Comparison of ENCODE assay signal across 25 cellular contexts in the genomic region with DNA sequence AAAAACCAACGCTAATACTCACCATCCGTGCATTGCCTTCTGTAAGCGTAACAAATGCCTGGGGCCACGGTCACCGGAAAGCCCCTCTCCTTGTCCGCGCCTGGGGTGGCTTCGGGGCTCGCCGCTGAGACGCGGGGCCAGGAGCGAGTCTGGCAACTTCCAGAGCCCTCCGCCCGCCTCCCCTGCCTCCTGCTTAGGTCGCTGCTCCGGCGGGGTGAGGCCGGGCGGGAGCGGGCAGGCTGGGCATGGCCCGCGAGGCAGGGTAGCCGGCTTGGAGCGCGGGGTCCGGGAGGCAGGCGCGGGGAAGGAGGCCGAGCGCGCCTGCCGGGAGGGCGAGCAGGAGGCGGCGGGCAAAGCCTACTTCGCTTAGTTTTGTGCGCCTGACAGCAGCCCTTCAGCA. TPM values are rescaled to one million over a fixed set of nuclear protein-coding genes. Genes with fewer than 3 reads are reported as not detected.
DNase-seq lines count a peak whose midpoint lies in the region; ATAC-seq and TF ChIP-seq lines count a peak whose summit lies in the region.
"Had no signal": no experiment of that assay in that cellular context is flagged by ENCODE, and none has a peak within 500 bp of the region (broad histone marks: within the 10 kb centered on the region; RNA-seq: fewer than 3 reads in every experiment).

No MANE protein-coding gene starts in this region.

- H3K27ac Mint-ChIP-seq in endodermal cell (no peak overlapping the region), T-helper 17 cell (no peak overlapping the region)
- H3K27ac Mint-ChIP-seq: activated B cell treated with CpG ODN at 0.5 μM for 24 hours; activated CD4-positive, alpha-beta memory T cell treated with anti-CD3 and anti-CD28 coated beads for 36 hours; activated naive CD8-positive, alpha-beta T cell treated with anti-CD3 and anti-CD28 coated beads, Interleukin-2, amount 10 ng/mL, durations not matched to agents 7 days and 5 days; CD4-positive, alpha-beta T cell; effector memory CD8-positive, alpha-beta T cell; nephron; stimulated activated naive CD8-positive, alpha-beta T cell treated with anti-CD3 and anti-CD28 coated beads, Interleukin-15, Interleukin-2, amounts not matched to agents 100 ng/mL and 50 ng/mL, for 24 hours had no signal

- peak; percentile 45 for DNase-seq in RWPE2 (ENCODE audit: low spot score)
- DNase-seq in endodermal cell, result peak; percentile 83
- peak; percentile 50 for DNase-seq in iPS-NIHi7 (ENCODE audit: extremely low spot score)
- no peak for DNase-seq in smooth muscle cell (lab: John Stamatoyannopoulos, UW; ENCODE audit: unreplicated experiment)
- DNase-seq in T-helper 17 cell, result no peak
- no peak for DNase-seq in mucosa of descending colon
- DNase-seq: activated B cell treated with CpG ODN at 0.5 μM for 24 hours; activated CD4-positive, alpha-beta memory T cell treated with anti-CD3 and anti-CD28 coated beads for 36 hours; activated effector memory CD4-positive, alpha-beta T cell treated with Interleukin-2 at 50 U/mL for 16 hours; activated naive CD8-positive, alpha-beta T cell treated with anti-CD3 and anti-CD28 coated beads, Interleukin-2, amount 10 ng/mL, durations not matched to agents 7 days and 5 days; activated T-cell treated with anti-CD3 and anti-CD28 coated beads for 4 hours; CD4-positive, alpha-beta T cell; effector memory CD8-positive, alpha-beta T cell; EL; left ventricle myocardium inferior; NCI-H1092 treated with DMSO at 0.1 percent for 48 hours; NCI-H2081 treated with DMSO at 0.1 percent for 48 hours; NCI-H446 treated with DMSO at 0.1 percent for 48 hours; right lobe of liver; stimulated activated CD4-positive, alpha-beta T cell treated with anti-CD3 and anti-CD28 coated beads, Interleukin-4, amount 100 ng/mL, for 4 hours; T1000 had no signal

- H3K4me1 Mint-ChIP-seq in endodermal cell (no peaks in the 10 kb centered on the region), T-helper 17 cell (no peaks in the 10 kb centered on the region)
- H3K4me1 Mint-ChIP-seq: nephron had no signal

- H3K27ac ChIP-seq in RWPE2 (ENCODE audit: poor library complexity, severe bottlenecking), result no peak overlapping the region
- no peak overlapping the region for H3K27ac ChIP-seq in endodermal cell (ENCODE audit: low read depth, low read length)
- no peak overlapping the region for H3K27ac ChIP-seq in smooth muscle cell (ENCODE audit: low read depth)
- H3K27ac ChIP-seq: left ventricle myocardium inferior, right lobe of liver had no signal

- TF ChIP-seq CTCF in RWPE2 (IDR thresholded peaks at IDR 0.05; ENCODE audit: poor library complexity, severe bottlenecking) (no peak), endodermal cell (conservative IDR thresholded peaks at IDR 0.05) (no peak), smooth muscle cell (IDR thresholded peaks at IDR 0.05; ENCODE audit: borderline replicate concordance, insufficient read depth, poor library complexity, severe bottlenecking) (no peak), mucosa of descending colon (IDR thresholded peaks at IDR 0.05) (no peak)

- H3K4me3 Mint-ChIP-seq in endodermal cell, result peak overlapping the region; percentile 23
- no peak overlapping the region for H3K4me3 Mint-ChIP-seq in T-helper 17 cell
- H3K4me3 Mint-ChIP-seq: activated B cell treated with CpG ODN at 0.5 μM for 24 hours; activated CD4-positive, alpha-beta memory T cell treated with anti-CD3 and anti-CD28 coated beads for 36 hours; activated naive CD8-positive, alpha-beta T cell treated with anti-CD3 and anti-CD28 coated beads, Interleukin-2, amount 10 ng/mL, durations not matched to agents 7 days and 5 days; CD4-positive, alpha-beta T cell; effector memory CD8-positive, alpha-beta T cell; nephron; stimulated activated naive CD8-positive, alpha-beta T cell treated with anti-CD3 and anti-CD28 coated beads, Interleukin-15, Interleukin-2, amounts not matched to agents 100 ng/mL and 50 ng/mL, for 24 hours had no signal

- H3K36me3 Mint-ChIP-seq in endodermal cell (ENCODE audit: low read depth) (no peaks in the 10 kb centered on the region), T-helper 17 cell (ENCODE audit: low read depth) (no peaks in the 10 kb centered on the region)

- H3K9me3 ChIP-seq in RWPE2 (ENCODE audit: severe bottlenecking) (no peaks in the 10 kb centered on the region), endodermal cell (ENCODE audit: control insufficient read depth, low read length) (peaks cover 11% of the 10 kb centered on the region), smooth muscle cell (replicated peaks; ENCODE audit: low read depth) (no peaks in the 10 kb centered on the region), T-helper 17 cell (ENCODE audit: control insufficient read depth, low read length, poor library complexity, severe bottlenecking) (no peaks in the 10 kb centered on the region), mucosa of descending colon (no peaks in the 10 kb centered on the region)
- H3K9me3 ChIP-seq: right lobe of liver had no signal

- H3K4me3 ChIP-seq in RWPE2 (ENCODE audit: severe bottlenecking) (no peak overlapping the region), endodermal cell (ENCODE audit: low read length) (no peak overlapping the region), smooth muscle cell (peak overlapping the region; percentile 5), mucosa of descending colon (no peak overlapping the region)
- H3K4me3 ChIP-seq: left ventricle myocardium inferior, right lobe of liver had no signal

- no peaks in the 10 kb centered on the region for H3F3A ChIP-seq in smooth muscle cell (ENCODE audit: low read depth)

- intact Hi-C loops in mucosa of descending colon (cut with DNase I, micrococcal nuclease), result no loop called here

- ATAC-seq in RWPE2 (ENCODE audit: low read depth) (no peak), HG03045 (IDR thresholded peaks at IDR 0.05; ENCODE audit: unreplicated experiment) (no peak), T-helper 17 cell (no peak), mucosa of descending colon (no peak)
- ATAC-seq: effector memory CD8-positive, alpha-beta T cell; Right ventricle myocardium inferior had no signal

- H3K9me3 Mint-ChIP-seq in endodermal cell, result peaks cover 20% of the 10 kb centered on the region
- H3K9me3 Mint-ChIP-seq: CD4-positive, alpha-beta T cell; effector memory CD8-positive, alpha-beta T cell had no signal

- H3K79me2 ChIP-seq in smooth muscle cell (ENCODE audit: low read depth), result no peaks in the 10 kb centered on the region

- H3K4me1 ChIP-seq in RWPE2 (ENCODE audit: insufficient read depth, poor library complexity, severe bottlenecking) (no peaks in the 10 kb centered on the region), endodermal cell (ENCODE audit: control insufficient read depth, insufficient read depth, low read length) (no peaks in the 10 kb centered on the region), smooth muscle cell (ENCODE audit: low read depth) (no peaks in the 10 kb centered on the region), mucosa of descending colon (ENCODE audit: low read depth) (no peaks in the 10 kb centered on the region)
- H3K4me1 ChIP-seq: left ventricle myocardium inferior, right lobe of liver had no signal

- H2AFZ ChIP-seq in smooth muscle cell (ENCODE audit: low read depth), result peak overlapping the region; percentile 69

- H3K27me3 ChIP-seq in RWPE2 (ENCODE audit: insufficient read depth, poor library complexity, severe bottlenecking) (no peaks in the 10 kb centered on the region), endodermal cell (ENCODE audit: control insufficient read depth, insufficient read depth, low read length, poor library complexity, severe bottlenecking) (no peaks in the 10 kb centered on the region), smooth muscle cell (ENCODE audit: low read depth) (peaks cover 10% of the 10 kb centered on the region)
- H3K27me3 ChIP-seq: right lobe of liver had no signal

- no peaks in the 10 kb centered on the region for H3K36me3 ChIP-seq in RWPE2 (ENCODE audit: low read depth)
- no peaks in the 10 kb centered on the region for H3K36me3 ChIP-seq in endodermal cell (ENCODE audit: control insufficient read depth, insufficient read depth, low read length)
- no peaks in the 10 kb centered on the region for H3K36me3 ChIP-seq in smooth muscle cell (ENCODE audit: low read depth)
- no peaks in the 10 kb centered on the region for H3K36me3 ChIP-seq in mucosa of descending colon (ENCODE audit: low read depth)
- H3K36me3 ChIP-seq: left ventricle myocardium inferior, right lobe of liver had no signal

- no peaks in the 10 kb centered on the region for H4K20me1 ChIP-seq in smooth muscle cell (ENCODE audit: low read depth)

- H3K9ac ChIP-seq in endodermal cell (ENCODE audit: extremely low read depth, low read length, poor library complexity, severe bottlenecking) (no peak overlapping the region), smooth muscle cell (ENCODE audit: low read depth) (no peak overlapping the region)

- H3K27me3 Mint-ChIP-seq in endodermal cell (ENCODE audit: insufficient read depth) (peaks cover 17% of the 10 kb centered on the region), T-helper 17 cell (no peaks in the 10 kb centered on the region)
- H3K27me3 Mint-ChIP-seq: activated CD4-positive, alpha-beta memory T cell treated with anti-CD3 and anti-CD28 coated beads for 36 hours; activated naive CD8-positive, alpha-beta T cell treated with anti-CD3 and anti-CD28 coated beads, Interleukin-2, amount 10 ng/mL, durations not matched to agents 7 days and 5 days; CD4-positive, alpha-beta T cell; effector memory CD8-positive, alpha-beta T cell; stimulated activated naive CD8-positive, alpha-beta T cell treated with anti-CD3 and anti-CD28 coated beads, Interleukin-15, Interleukin-2, amounts not matched to agents 100 ng/mL and 50 ng/mL, for 24 hours had no signal

- WGBS in endodermal cell (ENCODE audit: insufficient coverage in 1 of 2, insufficient read length in 1 of 2), 2 experiments, result 75 to 84% methylated on average over 22 to 38 of the region's 38 CpGs
- WGBS in smooth muscle cell (ENCODE audit: low lambda C conversion rate), result 12% methylated on average over 24 of the region's 38 CpGs

- H3K4me2 ChIP-seq in smooth muscle cell, result peak overlapping the region; percentile 65

RNA-seq across cellular contexts. Expression of gene KAT6B, which starts 13.0 kb away (rescaled TPM):
- total RNA-seq in endodermal cell (10 to 100 TPM; 25.3 to 39.1 TPM), smooth muscle cell (12.2 and 19.8 TPM in 2 replicates), T-helper 17 cell (10 to 100 TPM; 81.9 to 84.6 TPM), mucosa of descending colon (10 to 100 TPM; 29.5 to 60.5 (median 39.3) TPM)
- 23.4 TPM for polyA plus RNA-seq in endodermal cell (2013, experiment 1 of 2)
- 15.4 TPM for polyA plus RNA-seq in endodermal cell (2013, experiment 2 of 2)
- polyA plus RNA-seq in smooth muscle cell, result 9.0 and 13.5 TPM in 2 replicates

Comparison
In these comparisons a context has a peak if more than half of its experiments do, and no peak if none do; other contexts are left out.
1. DNase-seq: peak in RWPE2 (single experiment), endodermal cell (single experiment) and iPS-NIHi7 (single experiment); none in smooth muscle cell (single experiment), T-helper 17 cell (0 of 3) and mucosa of descending colon (0 of 3).